ENCODE assay signal across 12 cellular contexts in genomic region chr2:85706604-85707296, GRCh38. TPM values are rescaled to one million over a fixed set of nuclear protein-coding genes. Genes with fewer than 3 reads are reported as not detected.
A peak's percentile ranks its signal among the peaks of the same experiment; 100 is the strongest.
DNase-seq lines count a peak whose midpoint lies in the region; ATAC-seq, FAIRE-seq and TF ChIP-seq lines count a peak whose summit lies in the region.
"Had no signal": no experiment of that assay in that cellular context is flagged by ENCODE, and none has a peak within 500 bp of the region (broad histone marks: within the 10 kb centered on the region; RNA-seq: fewer than 3 reads in every experiment).

No MANE protein-coding gene starts in this region.

- no peak for TF ChIP-seq POLR2A in right lobe of liver (IDR thresholded peaks at IDR 0.05)
- TF ChIP-seq POLR2A in uterus (IDR thresholded peaks at IDR 0.05), result no peak

- peak overlapping the region; percentile 71 to 91 (median 84) for H3K27ac ChIP-seq in right lobe of liver
- H3K27ac ChIP-seq in uterus, result peak overlapping the region; percentile 8 to 76

- CTCF ChIA-PET in activated naive CD4-positive, alpha-beta T cell treated with anti-CD3 and anti-CD28 coated beads, Interleukin-2, amount 10 ng/mL, durations not matched to agents 7 days and 5 days (lab: Charles Lee), result interaction anchor here (0.9 to 7.3 kb wide), 19 partner anchors 9 to 112 kb away, joined by 3 to 96 read pairs (median 5); partner anchors contain the start of gene GNLY

- no peaks in the 10 kb centered on the region for H3K36me3 Mint-ChIP-seq in activated naive CD4-positive, alpha-beta T cell treated with anti-CD3 and anti-CD28 coated beads, Interleukin-2, amount 10 ng/mL, durations not matched to agents 7 days and 5 days
- no peaks in the 10 kb centered on the region for H3K36me3 Mint-ChIP-seq in activated T-helper 2 cell treated with anti-CD3 and anti-CD28 coated beads, Interferon-gamma antibody, Interleukin-2, Interleukin-4, amounts not matched to agents 10 μg/mL and 5 μg/mL and 100 μg/mL, durations not matched to agents 14 hours and 24 hours and 36 hours (ENCODE audit: low read depth)

- WGBS in right lobe of liver (ENCODE audit: insufficient coverage, low coverage, low lambda C conversion rate, missing lambda C conversion rate), result 40% methylated on average over 1 of the region's 10 CpGs

- H3K9me3 ChIP-seq in right lobe of liver (no peaks in the 10 kb centered on the region), uterus (no peaks in the 10 kb centered on the region)
- H3K9me3 ChIP-seq: BE2C, HAP-1 had no signal

- TF ChIP-seq CTCF in right lobe of liver (IDR thresholded peaks at IDR 0.05), result no peak
- no peak for TF ChIP-seq CTCF in uterus (IDR thresholded peaks at IDR 0.05)

- H3K4me1 ChIP-seq in right lobe of liver (peaks cover 0 to 67% (median 31%) of the 10 kb centered on the region in 4 donors), uterus (peaks cover 0 to 8% of the 10 kb centered on the region in 2 donors)
- H3K4me1 ChIP-seq: BE2C had no signal

- no peak overlapping the region for H3K4me3 Mint-ChIP-seq in activated naive CD4-positive, alpha-beta T cell treated with anti-CD3 and anti-CD28 coated beads, Interleukin-2, amount 10 ng/mL, durations not matched to agents 7 days and 5 days
- H3K4me3 Mint-ChIP-seq in activated T-helper 2 cell treated with anti-CD3 and anti-CD28 coated beads, Interferon-gamma antibody, Interleukin-2, Interleukin-4, amounts not matched to agents 10 μg/mL and 5 μg/mL and 100 μg/mL, durations not matched to agents 14 hours and 24 hours and 36 hours (ENCODE audit: low read depth), result no peak overlapping the region

- H3K4me1 Mint-ChIP-seq in activated naive CD4-positive, alpha-beta T cell treated with anti-CD3 and anti-CD28 coated beads, Interleukin-2, amount 10 ng/mL, durations not matched to agents 7 days and 5 days, result peaks cover 48% of the 10 kb centered on the region
- peaks cover 57% of the 10 kb centered on the region for H3K4me1 Mint-ChIP-seq in activated T-helper 2 cell treated with anti-CD3 and anti-CD28 coated beads, Interferon-gamma antibody, Interleukin-2, Interleukin-4, amounts not matched to agents 10 μg/mL and 5 μg/mL and 100 μg/mL, durations not matched to agents 14 hours and 24 hours and 36 hours (ENCODE audit: low read depth)

- H3K9me3 Mint-ChIP-seq in activated naive CD4-positive, alpha-beta T cell treated with anti-CD3 and anti-CD28 coated beads, Interleukin-2, amount 10 ng/mL, durations not matched to agents 7 days and 5 days, result no peaks in the 10 kb centered on the region
- no peaks in the 10 kb centered on the region for H3K9me3 Mint-ChIP-seq in activated T-helper 2 cell treated with anti-CD3 and anti-CD28 coated beads, Interferon-gamma antibody, Interleukin-2, Interleukin-4, amounts not matched to agents 10 μg/mL and 5 μg/mL and 100 μg/mL, durations not matched to agents 14 hours and 24 hours and 36 hours

- FAIRE-seq in GM19239 (lab: Jason Lieb, UNC), result no peak

- H3K4me3 ChIP-seq in right lobe of liver (no peak overlapping the region), uterus (no peak overlapping the region)
- H3K4me3 ChIP-seq: HAP-1 had no signal

- ATAC-seq in right lobe of liver (peak; percentile 1 to 10 (median 4)), GM21447 (IDR thresholded peaks at IDR 0.05; ENCODE audit: unreplicated experiment) (no peak)

- H3K27me3 ChIP-seq in right lobe of liver (no peaks in the 10 kb centered on the region), uterus (no peaks in the 10 kb centered on the region)
- H3K27me3 ChIP-seq: BE2C had no signal

- no peaks in the 10 kb centered on the region for H3K36me3 ChIP-seq in right lobe of liver
- no peaks in the 10 kb centered on the region for H3K36me3 ChIP-seq in uterus
- H3K36me3 ChIP-seq: BE2C, HAP-1 had no signal

- intact Hi-C loops in activated T-helper 2 cell treated with anti-CD3 and anti-CD28 coated beads, Interferon-gamma antibody, Interleukin-2, Interleukin-4, amounts not matched to agents 10 μg/mL and 5 μg/mL and 100 μg/mL, durations not matched to agents 14 hours and 24 hours and 36 hours (cut with micrococcal nuclease), result loop anchor here (1.0 to 2.0 kb wide), 2 partner anchors 27 to 70 kb away; no protein-coding TSS in a partner anchor
- intact Hi-C loops in right lobe of liver (cut with DNase I) (no loop called here), uterus (cut with DNase I; ENCODE audit: low total_unique reads) (no loop called here)

- peak overlapping the region; percentile 39 for H3K27ac Mint-ChIP-seq in activated naive CD4-positive, alpha-beta T cell treated with anti-CD3 and anti-CD28 coated beads, Interleukin-2, amount 10 ng/mL, durations not matched to agents 7 days and 5 days
- peak overlapping the region; percentile 71 for H3K27ac Mint-ChIP-seq in activated T-helper 2 cell treated with anti-CD3 and anti-CD28 coated beads, Interferon-gamma antibody, Interleukin-2, Interleukin-4, amounts not matched to agents 10 μg/mL and 5 μg/mL and 100 μg/mL, durations not matched to agents 14 hours and 24 hours and 36 hours

- DNase-seq in activated naive CD4-positive, alpha-beta T cell treated with anti-CD3 and anti-CD28 coated beads, Interleukin-2, amount 10 ng/mL, durations not matched to agents 7 days and 5 days, result no peak
- DNase-seq in activated naive CD4-positive, alpha-beta T cell treated with Interleukin-2 at 50 U/mL for 16 hours, result no peak
- no peak for DNase-seq in activated T-helper 2 cell treated with anti-CD3 and anti-CD28 coated beads, Interferon-gamma antibody, Interleukin-2, Interleukin-4, amounts not matched to agents 10 μg/mL and 5 μg/mL and 100 μg/mL, durations not matched to agents 14 hours and 24 hours and 36 hours (ENCODE audit: low spot score)
- no peak for DNase-seq in right lobe of liver
- DNase-seq in uterus, result no peak
- DNase-seq in EL, result no peak
- no peak for DNase-seq in GM19239 (ENCODE audit: insufficient read length, low spot score)

- peaks cover 38% of the 10 kb centered on the region for H3K27me3 Mint-ChIP-seq in activated naive CD4-positive, alpha-beta T cell treated with anti-CD3 and anti-CD28 coated beads, Interleukin-2, amount 10 ng/mL, durations not matched to agents 7 days and 5 days
- peaks cover 25% of the 10 kb centered on the region for H3K27me3 Mint-ChIP-seq in activated T-helper 2 cell treated with anti-CD3 and anti-CD28 coated beads, Interferon-gamma antibody, Interleukin-2, Interleukin-4, amounts not matched to agents 10 μg/mL and 5 μg/mL and 100 μg/mL, durations not matched to agents 14 hours and 24 hours and 36 hours (ENCODE audit: low read depth)

RNA-seq across cellular contexts. Expression of gene GNLY, which starts 12.6 kb away (rescaled TPM):
- 21.9 and 23.5 TPM in 2 replicates for total RNA-seq in activated T-helper 2 cell treated with anti-CD3 and anti-CD28 coated beads, Interferon-gamma antibody, Interleukin-2, Interleukin-4, amounts not matched to agents 10 μg/mL and 5 μg/mL and 100 μg/mL, durations not matched to agents 14 hours and 24 hours and 36 hours
- total RNA-seq in right lobe of liver (1 to 10 TPM in 5 of 6 experiments, under 1 TPM in 1; 0.92 to 3.1 (median 1.6) TPM), uterus (1 to 10 TPM in 2 of 4 donors, under 1 TPM in 1, not detected in 1; 0.48 to 5.9 (median 4.8) TPM)
- total RNA-seq: occipital lobe had no signal

RNA-seq across cellular contexts. Expression of gene SFTPB, which starts 38.8 kb away (rescaled TPM):
- not detected in 2 replicates for total RNA-seq in activated T-helper 2 cell treated with anti-CD3 and anti-CD28 coated beads, Interferon-gamma antibody, Interleukin-2, Interleukin-4, amounts not matched to agents 10 μg/mL and 5 μg/mL and 100 μg/mL, durations not matched to agents 14 hours and 24 hours and 36 hours
- total RNA-seq in right lobe of liver, result 1 to 10 TPM in 1 of 6 experiments, under 1 TPM in 3, not detected in 2; 0.06 to 1.1 (median 0.79) TPM
- total RNA-seq in uterus, result 1 to 10 TPM in 1 of 4 donors, not detected in 3; 1.4 TPM
- total RNA-seq: activated CD8-positive, alpha-beta memory T cell treated with anti-CD3 and anti-CD28 coated beads for 36 hours had no signal

RNA-seq across cellular contexts. Expression of gene ATOH8, which starts 47.0 kb away (rescaled TPM):
- 0.07 and 0.11 TPM in 2 replicates for total RNA-seq in activated T-helper 2 cell treated with anti-CD3 and anti-CD28 coated beads, Interferon-gamma antibody, Interleukin-2, Interleukin-4, amounts not matched to agents 10 μg/mL and 5 μg/mL and 100 μg/mL, durations not matched to agents 14 hours and 24 hours and 36 hours
- 10 to 100 TPM in 4 of 6 experiments, 1 to 10 TPM in 2; 5.3 to 78.0 (median 46.2) TPM for total RNA-seq in right lobe of liver
- 10 to 100 TPM; 13.2 to 83.0 (median 45.3) TPM for total RNA-seq in uterus
- total RNA-seq: activated CD8-positive, alpha-beta memory T cell treated with anti-CD3 and anti-CD28 coated beads for 36 hours had no signal
